ENCODE assay signal across 11 cellular contexts in the genomic region with DNA sequence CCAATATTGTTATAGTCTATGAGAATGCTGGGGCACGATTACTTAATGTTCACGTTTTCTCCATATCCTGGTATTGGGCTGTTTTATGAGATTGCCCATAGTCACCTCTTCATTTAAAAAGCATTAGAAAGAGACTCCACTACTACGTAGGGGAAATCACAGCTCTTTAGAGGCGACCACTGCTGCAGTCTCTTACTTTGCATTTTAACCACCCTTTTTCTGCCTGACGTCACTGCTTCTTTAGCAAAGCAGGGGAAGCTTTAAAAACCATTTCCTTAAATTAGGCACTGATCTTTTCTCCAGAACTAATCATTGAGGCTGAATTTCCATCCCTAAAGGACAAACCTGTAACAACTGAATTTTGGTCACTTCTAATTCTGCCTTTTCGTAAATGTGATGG. TPM values are rescaled to one million over a fixed set of nuclear protein-coding genes. Genes with fewer than 3 reads are reported as not detected.
DNase-seq lines count a peak whose midpoint lies in the region; ATAC-seq, FAIRE-seq and TF ChIP-seq lines count a peak whose summit lies in the region.
"Had no signal": no experiment of that assay in that cellular context is flagged by ENCODE, and none has a peak within 500 bp of the region (broad histone marks: within the 10 kb centered on the region; RNA-seq: fewer than 3 reads in every experiment).

No MANE protein-coding gene starts in this region.

- peak; percentile 27 for ATAC-seq in GM21619 (IDR thresholded peaks at IDR 0.05; ENCODE audit: unreplicated experiment)

- H3K36me3 ChIP-seq in WERI-Rb-1 (no peaks in the 10 kb centered on the region), prostate gland (no peaks in the 10 kb centered on the region)

- TF ChIP-seq POLR2A in GM12891 (IDR thresholded peaks at IDR 0.05; ENCODE audit: low read depth, low read length) (no peak), prostate gland (IDR thresholded peaks at IDR 0.05) (no peak)

- peaks cover 97% of the 10 kb centered on the region for H3K4me1 Mint-ChIP-seq in neural crest cell
- H3K4me1 Mint-ChIP-seq in activated naive CD8-positive, alpha-beta T cell treated with anti-CD3 and anti-CD28 coated beads for 36 hours: no peaks in the 10 kb centered on the region
- H3K4me1 Mint-ChIP-seq: CD4-positive, alpha-beta memory T cell had no signal

- H3K27ac ChIP-seq in WERI-Rb-1 (peak overlapping the region; percentile 46), prostate gland (no peak overlapping the region)

- no peaks in the 10 kb centered on the region for H3K27me3 Mint-ChIP-seq in neural crest cell (ENCODE audit: low read depth)
- peaks cover 23% of the 10 kb centered on the region for H3K27me3 Mint-ChIP-seq in activated naive CD8-positive, alpha-beta T cell treated with anti-CD3 and anti-CD28 coated beads for 36 hours

- peak; percentile 40 for FAIRE-seq in GM12891 (lab: Jason Lieb, UNC)
- FAIRE-seq: islet of Langerhans had no signal

- DNase-seq in GM12891 (ENCODE audit: insufficient read length, low spot score): no peak
- no peak for DNase-seq in WERI-Rb-1
- no peak for DNase-seq in neural crest cell (ENCODE audit: low read depth, low spot score)
- DNase-seq in T-helper 9 cell: no peak
- no peak for DNase-seq in prostate gland (ENCODE audit: low spot score)
- DNase-seq in activated naive CD8-positive, alpha-beta T cell treated with anti-CD3 and anti-CD28 coated beads for 36 hours: no peak
- DNase-seq in OCI-M1 (lab: John Stamatoyannopoulos, UW): no peak
- DNase-seq: CD4-positive, alpha-beta memory T cell; NCI-H226 had no signal

- WGBS in prostate gland: 70% methylated on average over 6 of the region's 6 CpGs

- no peaks in the 10 kb centered on the region for H3K4me1 ChIP-seq in prostate gland (replicated peaks)

- no peaks in the 10 kb centered on the region for H3K27me3 ChIP-seq in WERI-Rb-1 (ENCODE audit: insufficient read depth, low read depth, severe bottlenecking)
- H3K27me3 ChIP-seq in prostate gland (replicated peaks; ENCODE audit: insufficient read depth): no peaks in the 10 kb centered on the region

- peaks cover 5% of the 10 kb centered on the region for H3K9me3 Mint-ChIP-seq in neural crest cell
- no peaks in the 10 kb centered on the region for H3K9me3 Mint-ChIP-seq in activated naive CD8-positive, alpha-beta T cell treated with anti-CD3 and anti-CD28 coated beads for 36 hours

- peaks cover 5% of the 10 kb centered on the region for H3K36me3 Mint-ChIP-seq in neural crest cell (ENCODE audit: low read depth)
- H3K36me3 Mint-ChIP-seq in activated naive CD8-positive, alpha-beta T cell treated with anti-CD3 and anti-CD28 coated beads for 36 hours: no peaks in the 10 kb centered on the region
- H3K36me3 Mint-ChIP-seq: CD4-positive, alpha-beta memory T cell had no signal

- H3K4me3 ChIP-seq in WERI-Rb-1 (ENCODE audit: low read depth, low read length) (peak overlapping the region; percentile 8; the same call in 1 of the 2 replicates), prostate gland (no peak overlapping the region)

- intact Hi-C loops in prostate gland (cut with DNase I): no loop called here

- H3K9me3 ChIP-seq in WERI-Rb-1 (ENCODE audit: severe bottlenecking) (no peaks in the 10 kb centered on the region), prostate gland (no peaks in the 10 kb centered on the region)

- peak overlapping the region; percentile 72 for H3K4me3 Mint-ChIP-seq in neural crest cell
- no peak overlapping the region for H3K4me3 Mint-ChIP-seq in activated naive CD8-positive, alpha-beta T cell treated with anti-CD3 and anti-CD28 coated beads for 36 hours
- H3K4me3 Mint-ChIP-seq: CD4-positive, alpha-beta memory T cell had no signal

- TF ChIP-seq CTCF in WERI-Rb-1 (IDR thresholded peaks at IDR 0.05; ENCODE audit: low read depth, low read length): no peak
- no peak for TF ChIP-seq CTCF in neural crest cell (conservative IDR thresholded peaks at IDR 0.05)
- TF ChIP-seq CTCF in prostate gland (IDR thresholded peaks at IDR 0.05): no peak

- H3K27ac Mint-ChIP-seq in neural crest cell (ENCODE audit: unreplicated experiment): no peak overlapping the region
- no peak overlapping the region for H3K27ac Mint-ChIP-seq in activated naive CD8-positive, alpha-beta T cell treated with anti-CD3 and anti-CD28 coated beads for 36 hours
- H3K27ac Mint-ChIP-seq: CD4-positive, alpha-beta memory T cell had no signal

TF ChIP-seq in GM12891, 5 proteins besides CTCF, POLR2A, EP300 and RAD21:
- TF ChIP-seq SPI1 (IDR thresholded peaks at IDR 0.05; ENCODE audit: low read depth, low read length): peak; percentile 35
- TF ChIP-seq PAX5 (IDR thresholded peaks at IDR 0.05; ENCODE audit: insufficient read depth, low read length, severe bottlenecking): no peak
TF ChIP-seq in GM12891: peak in this region for 1.

RNA-seq across cellular contexts. Expression of a gene that starts 38.9 kb away (rescaled TPM):
- 6.2 TPM for polyA plus RNA-seq in GM12891 (2012; ENCODE audit: low read depth, missing spikeins)
- 106 and 107 TPM in 2 replicates for total RNA-seq in neural crest cell
- 10 to 100 TPM; 22.6 to 25.3 TPM for total RNA-seq in prostate gland
- under 1 TPM; 0.06 to 0.12 TPM for total RNA-seq in activated naive CD8-positive, alpha-beta T cell treated with anti-CD3 and anti-CD28 coated beads for 36 hours
- total RNA-seq: CD4-positive, alpha-beta memory T cell had no signal
- polyA plus RNA-seq: CD4-positive, alpha-beta memory T cell had no signal

Comparison
In these comparisons a context has a peak if more than half of its experiments do, and no peak if none do; other contexts are left out.
1. RNA of a gene that starts 38.9 kb away (total RNA-seq): 106 to 107 TPM in neural crest cell and 22.6 to 25.3 TPM in prostate gland; 0.06 to 0.12 TPM in activated naive CD8-positive, alpha-beta T cell treated with anti-CD3 and anti-CD28 coated beads for 36 hours; every median in the first group is over 10 times any median in the second.